15 cellular contexts compared by ENCODE assay signal in the genomic region with DNA sequence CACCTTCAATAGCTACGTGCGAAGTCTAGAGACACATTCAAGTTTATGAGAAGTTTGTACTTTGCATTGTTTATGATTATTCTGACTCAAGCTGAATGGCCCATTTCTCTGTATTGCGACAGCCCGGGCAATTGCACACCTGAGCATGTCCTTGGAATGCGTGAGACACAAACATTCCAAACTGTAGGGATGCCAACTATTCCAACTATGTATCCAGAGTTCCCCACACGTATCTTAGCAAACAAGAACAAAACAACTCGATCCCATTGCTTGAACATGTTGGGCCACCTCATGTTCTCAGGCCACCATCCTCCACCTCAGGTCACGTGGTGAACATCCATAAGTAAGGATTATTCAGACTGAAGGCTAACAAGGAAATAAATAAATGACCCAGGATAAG. TPM values are rescaled to one million over a fixed set of nuclear protein-coding genes. Genes with fewer than 3 reads are reported as not detected.
DNase-seq lines count a peak whose midpoint lies in the region; ATAC-seq, FAIRE-seq and TF ChIP-seq lines count a peak whose summit lies in the region.
"Had no signal": no experiment of that assay in that cellular context is flagged by ENCODE, and none has a peak within 500 bp of the region (broad histone marks: within the 10 kb centered on the region; RNA-seq: fewer than 3 reads in every experiment).

No MANE protein-coding gene starts in this region.

- no peaks in the 10 kb centered on the region for H3K79me2 ChIP-seq in keratinocyte (ENCODE audit: control insufficient read depth, insufficient read depth, low read length)

- H3K9me1 ChIP-seq in keratinocyte (ENCODE audit: control insufficient read depth, extremely low read depth, insufficient read depth, low read length): no peaks in the 10 kb centered on the region

- FAIRE-seq in keratinocyte (lab: Jason Lieb, UNC): peak; percentile 100
- FAIRE-seq in H54 (lab: Jason Lieb, UNC): no peak

- H3K4me3 ChIP-seq in keratinocyte (ENCODE audit: control insufficient read depth in 2 of 3, extremely low read depth in 1 of 3, insufficient read depth in 2 of 3, low read depth in 1 of 3, low read length in 3 of 3) (no peak overlapping the region), vagina (no peak overlapping the region)

- H3K36me3 ChIP-seq in keratinocyte (ENCODE audit: control insufficient read depth in 2 of 2, extremely low read depth in 1 of 2, insufficient read depth in 2 of 2, low read length in 2 of 2): no peaks in the 10 kb centered on the region
- no peaks in the 10 kb centered on the region for H3K36me3 ChIP-seq in vagina

- peak; percentile 22 for DNase-seq in HuH-7.5 (ENCODE audit: low spot score)
- peak; percentile 93 for DNase-seq in MCF 10A (ENCODE audit: unreplicated experiment)
- peak; percentile 99 for DNase-seq in keratinocyte (ENCODE audit: low read depth, low spot score)
- no peak for DNase-seq in vagina (ENCODE audit: extremely low spot score in 2 of 2)
- DNase-seq in H54 (ENCODE audit: insufficient read length, low spot score): no peak
- DNase-seq: activated CD4-positive, CD25-positive, alpha-beta regulatory T cell; activated CD8-positive, alpha-beta memory T cell treated with anti-CD3 and anti-CD28 coated beads, Interleukin-2, amount 50 U/mL, for 4 hours; activated naive CD4-positive, alpha-beta T cell treated with anti-CD3 and anti-CD28 coated beads, Interleukin-2, amount 50 U/mL, for 16 hours; NCI-H1105 treated with DMSO at 0.1 percent for 48 hours; NCI-H524; stimulated activated naive CD4-positive, alpha-beta T cell treated with Interleukin-2 at 50 U/mL for 16 hours; T-cell had no signal

- H3K27me3 ChIP-seq in keratinocyte (ENCODE audit: control insufficient read depth, extremely low read depth, insufficient read depth, low read length) (no peaks in the 10 kb centered on the region), vagina (no peaks in the 10 kb centered on the region)

- dilution Hi-C loops in keratinocyte (cut with MboI; ENCODE audit: extremely low pct_ligation_motif_present, low sequenced_read_pairs): no loop called here

- H3K27ac ChIP-seq in keratinocyte (ENCODE audit: control insufficient read depth, insufficient read depth, low read length): peak overlapping the region; percentile 95
- peak overlapping the region; percentile 7 for H3K27ac ChIP-seq in vagina

- peaks cover 6% of the 10 kb centered on the region for H3K36me3 Mint-ChIP-seq in MCF 10A (ENCODE audit: insufficient read depth, unreplicated experiment)
- H3K36me3 Mint-ChIP-seq: T-cell had no signal

- peak overlapping the region; percentile 35 for H3K4me3 Mint-ChIP-seq in MCF 10A (ENCODE audit: unreplicated experiment)
- H3K4me3 Mint-ChIP-seq: neural crest cell, T-cell had no signal

- H3K9ac ChIP-seq in keratinocyte (ENCODE audit: control insufficient read depth, extremely low read depth, insufficient read depth, low read length): peak overlapping the region; percentile 61

- peaks cover 25% of the 10 kb centered on the region for H3K9me3 Mint-ChIP-seq in MCF 10A (ENCODE audit: unreplicated experiment)
- H3K9me3 Mint-ChIP-seq: neural crest cell had no signal

- ATAC-seq in GM18868 (IDR thresholded peaks at IDR 0.05; ENCODE audit: unreplicated experiment) (no peak), HG02571 (IDR thresholded peaks at IDR 0.05; ENCODE audit: unreplicated experiment) (no peak)
- ATAC-seq: T-cell had no signal

- peak overlapping the region; percentile 26 for H3K4me2 ChIP-seq in keratinocyte (ENCODE audit: control insufficient read depth, extremely low read depth, insufficient read depth, low read depth, low read length)

- TF ChIP-seq CTCF in MCF 10A (IDR thresholded peaks at IDR 0.05; ENCODE audit: unreplicated experiment) (no peak), keratinocyte (optimal IDR thresholded peaks at IDR 0.05 in 1 of 3, IDR thresholded peaks at IDR 0.05 in 1 of 3, conservative IDR thresholded peaks at IDR 0.05 in 1 of 3; ENCODE audit: extremely low read depth in 1 of 3, insufficient read depth in 2 of 3, low read length in 3 of 3) (no peak), vagina (IDR thresholded peaks at IDR 0.05) (no peak)

- intact Hi-C loops in MCF 10A (cut with micrococcal nuclease) (loop anchor here (1.0 to 5.0 kb wide), 4 partner anchors 53 to 179 kb away; no protein-coding TSS in a partner anchor), vagina (cut with DNase I) (no loop called here)

- no peaks in the 10 kb centered on the region for H3K27me3 Mint-ChIP-seq in MCF 10A (ENCODE audit: insufficient read depth, unreplicated experiment)

- H4K20me1 ChIP-seq in keratinocyte (ENCODE audit: control insufficient read depth, extremely low read depth, insufficient read depth, low read length): no peaks in the 10 kb centered on the region

- POLR2A ChIA-PET in MCF 10A (lab: Yijun Ruan, JAX): interaction anchor here (0.6 to 8.1 kb wide), 17 partner anchors 13 to 208 kb away, joined by 3 to 170 read pairs (median 6); a partner anchor contains a TSS

- no TSS peak for BruUV-seq in MCF 10A (replicated peaks; lab: Mats Ljungman, UMichigan)

- TF ChIP-seq POLR2A in vagina (IDR thresholded peaks at IDR 0.05) (no peak), H54 (IDR thresholded peaks at IDR 0.05; ENCODE audit: low read depth, low read length) (no peak)

- peak overlapping the region; percentile 99 for H3K27ac Mint-ChIP-seq in MCF 10A (ENCODE audit: low read depth, unreplicated experiment)
- H3K27ac Mint-ChIP-seq: T-cell had no signal

- H3K9me3 ChIP-seq in keratinocyte (ENCODE audit: control insufficient read depth, low read depth, low read length) (peaks cover 6% of the 10 kb centered on the region), vagina (no peaks in the 10 kb centered on the region)

- H3K4me1 ChIP-seq in keratinocyte (ENCODE audit: control insufficient read depth, extremely low read depth, insufficient read depth, low read length): peaks cover 50% of the 10 kb centered on the region
- H3K4me1 ChIP-seq in vagina: peaks cover 6% of the 10 kb centered on the region

- peaks cover 48% of the 10 kb centered on the region for H3K4me1 Mint-ChIP-seq in MCF 10A (ENCODE audit: insufficient read depth, unreplicated experiment)
- H3K4me1 Mint-ChIP-seq: neural crest cell, T-cell had no signal

- CTCF ChIA-PET in MCF 10A (lab: Yijun Ruan, JAX): interaction anchor here (0.7 to 1.2 kb wide), 5 partner anchors 21 to 192 kb away, joined by 3 read pairs; no protein-coding TSS in a partner anchor

- no peak overlapping the region for H2AFZ ChIP-seq in keratinocyte (ENCODE audit: control insufficient read depth, low read length)

RNA-seq across cellular contexts. Expression of a gene that starts 51.4 kb away (rescaled TPM):
- total RNA-seq in MCF 10A (2022) (371 and 448 TPM in 2 replicates), vagina (130 TPM)
- polyA plus RNA-seq in keratinocyte: 109 to 159 TPM (median 120 TPM) in 3 replicates
- polyA plus RNA-seq in keratinocyte (2011; ENCODE audit: low read depth): 54.6 TPM
- 58.5 and 79.5 TPM in 2 replicates for polyA plus RNA-seq in keratinocyte (2011; cell fraction: cytosol; rRNA removed)
- polyA plus RNA-seq in keratinocyte (2011; cell fraction: nucleus; rRNA removed): 351 and 352 TPM in 2 replicates
- 75.7 and 124 TPM in 2 replicates for polyA plus RNA-seq in keratinocyte (2012; ENCODE audit: low replicate concordance)
- polyA minus RNA-seq in keratinocyte: 306 to 451 TPM (median 333 TPM) in 3 replicates
- 216 TPM for polyA minus RNA-seq in keratinocyte (2011; cell fraction: cytosol; rRNA and poly(A)+ RNA removed)
- 624 and 980 TPM in 2 replicates for polyA minus RNA-seq in keratinocyte (2011; cell fraction: nucleus; rRNA and poly(A)+ RNA removed)

Comparison
In these comparisons a context has a peak if more than half of its experiments do, and no peak if none do; other contexts are left out.
1. DNase-seq: peak in HuH-7.5 (single experiment), MCF 10A (single experiment) and keratinocyte (single experiment); none in vagina (0 of 2) and H54 (single experiment).